In the genomic region with DNA sequence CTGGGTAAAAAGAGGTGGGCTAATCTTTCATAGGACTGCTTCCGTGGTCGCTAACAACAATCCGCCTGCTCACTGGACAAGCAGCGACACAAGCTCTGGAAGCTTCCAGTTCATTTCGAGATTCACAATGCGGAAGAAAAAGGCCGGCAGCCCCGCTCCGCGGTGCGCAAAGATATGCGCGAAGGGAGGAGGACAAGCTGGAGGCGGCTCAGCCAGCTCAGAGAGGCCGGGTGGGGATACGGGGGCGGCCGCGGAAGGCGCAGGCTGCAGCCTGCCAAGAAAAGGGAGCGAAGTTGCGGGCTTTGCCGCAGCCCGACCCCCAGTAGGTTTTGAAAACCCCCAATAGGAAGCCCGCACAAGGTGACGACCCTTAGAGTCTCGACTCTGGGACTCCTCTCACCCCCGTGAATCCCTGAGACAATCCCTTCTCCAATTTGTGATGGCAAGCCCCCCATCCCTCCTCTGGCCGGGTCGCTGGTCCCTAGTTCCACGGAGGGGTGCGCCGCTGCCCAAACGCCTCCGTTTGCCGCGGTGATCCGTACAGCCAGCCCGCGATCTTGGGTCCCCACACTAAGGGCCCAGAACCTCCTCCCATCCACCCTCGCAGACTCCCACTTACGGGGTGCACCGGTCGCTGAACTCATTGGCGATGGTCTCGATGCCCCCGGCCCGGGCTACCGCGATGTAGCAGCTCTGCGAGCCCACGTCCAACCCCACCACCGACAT, we compare ENCODE assay signal across 8 cellular contexts. TPM values are rescaled to one million over a fixed set of nuclear protein-coding genes. Genes with fewer than 3 reads are reported as not detected.
DNase-seq lines count a peak whose midpoint lies in the region; ATAC-seq, FAIRE-seq and TF ChIP-seq lines count a peak whose summit lies in the region.

No MANE protein-coding gene starts in this region.

- peaks cover 50% of the 10 kb centered on the region for H3K4me1 Mint-ChIP-seq in activated naive CD8-positive, alpha-beta T cell treated with anti-CD3 and anti-CD28 coated beads, Interleukin-2, amount 50 U/mL, for 24 hours
- peaks cover 23% of the 10 kb centered on the region for H3K4me1 Mint-ChIP-seq in type B pancreatic cell (ENCODE audit: unreplicated experiment)

- H3K27me3 Mint-ChIP-seq in activated naive CD8-positive, alpha-beta T cell treated with anti-CD3 and anti-CD28 coated beads, Interleukin-2, amount 50 U/mL, for 24 hours: no peaks in the 10 kb centered on the region
- no peaks in the 10 kb centered on the region for H3K27me3 Mint-ChIP-seq in type B pancreatic cell

- ATAC-seq in HG03565 (IDR thresholded peaks at IDR 0.05; ENCODE audit: unreplicated experiment): peak; percentile 30
- ATAC-seq in SK-N-SH treated with all-trans-retinoic acid at 6 μM for 48 hours: peak; percentile 47
- peak; percentile 11 for ATAC-seq in activated naive CD8-positive, alpha-beta T cell treated with anti-CD3 and anti-CD28 coated beads, Interleukin-2, amount 50 U/mL, for 24 hours
- peak; percentile 29 to 58 for ATAC-seq in left cardiac atrium

- no peaks in the 10 kb centered on the region for H3K9me3 Mint-ChIP-seq in activated naive CD8-positive, alpha-beta T cell treated with anti-CD3 and anti-CD28 coated beads, Interleukin-2, amount 50 U/mL, for 24 hours
- H3K9me3 Mint-ChIP-seq in type B pancreatic cell: no peaks in the 10 kb centered on the region

- peak overlapping the region; percentile 97 for H3K4me3 Mint-ChIP-seq in activated naive CD8-positive, alpha-beta T cell treated with anti-CD3 and anti-CD28 coated beads, Interleukin-2, amount 50 U/mL, for 24 hours
- peak overlapping the region; percentile 97 for H3K4me3 Mint-ChIP-seq in type B pancreatic cell

- H3K9me3 ChIP-seq in BE2C: no peaks in the 10 kb centered on the region

- H3K36me3 Mint-ChIP-seq in activated naive CD8-positive, alpha-beta T cell treated with anti-CD3 and anti-CD28 coated beads, Interleukin-2, amount 50 U/mL, for 24 hours (ENCODE audit: low read depth): peaks cover 47% of the 10 kb centered on the region
- H3K36me3 Mint-ChIP-seq in type B pancreatic cell: peaks cover 8% of the 10 kb centered on the region

- no peaks in the 10 kb centered on the region for H3K27me3 ChIP-seq in BE2C

- H3K27ac Mint-ChIP-seq in activated naive CD8-positive, alpha-beta T cell treated with anti-CD3 and anti-CD28 coated beads, Interleukin-2, amount 50 U/mL, for 24 hours: peak overlapping the region; percentile 93
- H3K27ac Mint-ChIP-seq in type B pancreatic cell: peak overlapping the region; percentile 97

- FAIRE-seq in GM19239 (lab: Jason Lieb, UNC): peak; percentile 88

- DNase-seq in BE2C: peak; percentile 59
- peak; percentile 17 for DNase-seq in GM19239 (ENCODE audit: insufficient read length, low spot score)
- DNase-seq in activated naive CD8-positive, alpha-beta T cell treated with anti-CD3 and anti-CD28 coated beads, Interleukin-2, amount 50 U/mL, for 24 hours: peak; percentile 67
- peak; percentile 69 for DNase-seq in left cardiac atrium
- DNase-seq in posterior cingulate gyrus: peak; percentile 49 to 95 (median 64)
- DNase-seq in type B pancreatic cell (ENCODE audit: extremely low spot score, unreplicated experiment): peak; percentile 77

- TF ChIP-seq CTCF in BE2C (IDR thresholded peaks at IDR 0.05; ENCODE audit: low read depth, low read length): no peak
- TF ChIP-seq CTCF in type B pancreatic cell (conservative IDR thresholded peaks at IDR 0.05): no peak

- H3K4me3 ChIP-seq in BE2C (ENCODE audit: low read depth, low read length): peak overlapping the region; percentile 95

- H3K4me1 ChIP-seq in BE2C: no peaks in the 10 kb centered on the region; the same call in 1 of the 2 replicates

- intact Hi-C loops in left cardiac atrium (cut with DNase I) (loop anchor here in 1 of 2 donors (5.0 kb wide), 1 partner anchor 36 kb away; a partner anchor contains a TSS), posterior cingulate gyrus (cut with DNase I) (no loop called here)

- H3K36me3 ChIP-seq in BE2C: peaks cover 17% of the 10 kb centered on the region

TF ChIP-seq in SK-N-SH treated with all-trans-retinoic acid at 6 μM for 48 hours, 23 proteins besides CTCF, POLR2A, EP300 and RAD21:
- TF ChIP-seq BACH2 (CRISPR knock-in tag; IDR thresholded peaks at IDR 0.05; ENCODE audit: borderline replicate concordance): no peak

RNA-seq across cellular contexts. Expression of a gene that starts 0.7 kb away (rescaled TPM):
- polyA plus RNA-seq in BE2C (2012; ENCODE audit: insufficient read depth, insufficient read length, low read depth): 108 TPM
- total RNA-seq in left cardiac atrium: 10 to 100 TPM; 49.0 to 83.2 TPM
- 116 and 176 TPM in 2 replicates for total RNA-seq in type B pancreatic cell (ENCODE audit: low replicate concordance)

RNA-seq across cellular contexts. Expression of a gene that starts 38.8 kb away (rescaled TPM):
- polyA plus RNA-seq in BE2C (2012; ENCODE audit: insufficient read depth, insufficient read length, low read depth): 1.1 TPM
- total RNA-seq in left cardiac atrium: 10 to 100 TPM; 15.4 to 16.7 TPM
- total RNA-seq in type B pancreatic cell (ENCODE audit: low replicate concordance): 2.3 and 16.5 TPM in 2 replicates

Comparison
In these comparisons a context has a peak if more than half of its experiments do, and no peak if none do; other contexts are left out.
1. Peak in every context shown above with its lines: DNase-seq, ATAC-seq and H3K4me3 ChIP-seq.
2. DNase-seq: peak in every context shown above with its lines; median percentile 77 in type B pancreatic cell; 69 in left cardiac atrium; 67 in activated naive CD8-positive, alpha-beta T cell treated with anti-CD3 and anti-CD28 coated beads, Interleukin-2, amount 50 U/mL, for 24 hours; 64 in posterior cingulate gyrus; 59 in BE2C; 17 in GM19239.